ENCODE assay signal across 8 cellular contexts in the genomic region with DNA sequence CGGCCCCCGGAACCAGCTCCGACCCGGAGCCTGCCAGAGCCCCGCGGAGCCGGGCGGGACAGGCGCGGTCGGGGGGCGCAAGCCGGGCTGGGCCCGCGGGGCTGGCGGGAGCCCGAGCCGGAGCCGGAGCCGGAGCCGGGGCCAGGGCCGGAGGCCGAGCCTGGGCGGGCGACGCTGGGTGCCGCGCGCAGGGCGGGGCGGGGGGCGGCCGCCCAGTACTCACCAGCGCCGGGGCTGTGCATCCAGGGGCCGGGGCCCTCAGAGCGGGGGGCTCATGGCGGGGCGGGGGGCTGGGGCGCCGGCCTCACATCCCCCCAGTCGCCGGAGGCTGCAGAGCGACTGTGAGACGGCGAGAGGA. TPM values are rescaled to one million over a fixed set of nuclear protein-coding genes. Genes with fewer than 3 reads are reported as not detected.
DNase-seq lines count a peak whose midpoint lies in the region; ATAC-seq and TF ChIP-seq lines count a peak whose summit lies in the region.

No MANE protein-coding gene starts in this region.

- intact Hi-C loops in right cardiac atrium (cut with DNase I), result no loop called here

- peak overlapping the region; percentile 92 for H3K27ac ChIP-seq in ACC112 (ENCODE audit: low read depth, low read length)
- peak overlapping the region; percentile 87 for H3K27ac ChIP-seq in right cardiac atrium (ENCODE audit: low read length)

- H3K4me3 ChIP-seq in ACC112 (ENCODE audit: low read depth, low read length) (peak overlapping the region; percentile 92), HAP-1 (peak overlapping the region; percentile 52), WI38 (ENCODE audit: low read depth, low read length) (peak overlapping the region; percentile 87), right cardiac atrium (ENCODE audit: low read length) (peak overlapping the region; percentile 94)

- peaks cover 65% of the 10 kb centered on the region for H3K4me1 ChIP-seq in ACC112 (ENCODE audit: control insufficient read depth, insufficient read depth, low read length, unreplicated experiment)
- peaks cover 12% of the 10 kb centered on the region for H3K4me1 ChIP-seq in HAP-1
- H3K4me1 ChIP-seq in right cardiac atrium (ENCODE audit: control insufficient read depth, insufficient read depth, low read length), result peaks cover 45% of the 10 kb centered on the region

- no peaks in the 10 kb centered on the region for H3K27me3 ChIP-seq in ACC112 (ENCODE audit: insufficient read depth, low read length)
- no peaks in the 10 kb centered on the region for H3K27me3 ChIP-seq in HAP-1 (ENCODE audit: low read depth)
- no peaks in the 10 kb centered on the region for H3K27me3 ChIP-seq in right cardiac atrium (ENCODE audit: control insufficient read depth, insufficient read depth)

- no peaks in the 10 kb centered on the region for H3K27me3 Mint-ChIP-seq in stimulated activated naive B cell treated with anti-CD40 and anti-IgM and Interleukin-4, amounts not matched to agents 10 μg/mL and 1 μg/mL and 100 μg/mL, for 72 hours

- in situ Hi-C loops in HAP-1 (cut with MboI; ENCODE audit: low sequenced_read_pairs), result no loop called here

- peaks cover 0 to 5% of the 10 kb centered on the region in 2 donors for H3K9me3 Mint-ChIP-seq in stimulated activated naive B cell treated with anti-CD40 and anti-IgM and Interleukin-4, amounts not matched to agents 10 μg/mL and 1 μg/mL and 100 μg/mL, for 72 hours

- no peak for ATAC-seq in right cardiac atrium
- ATAC-seq in stimulated activated naive B cell treated with anti-CD40 and anti-IgM and Interleukin-4, amounts not matched to agents 10 μg/mL and 1 μg/mL and 100 μg/mL, for 72 hours (replicated peaks), result peak; percentile 25 to 46

- peak overlapping the region; percentile 55 to 92 for H3K4me3 Mint-ChIP-seq in stimulated activated naive B cell treated with anti-CD40 and anti-IgM and Interleukin-4, amounts not matched to agents 10 μg/mL and 1 μg/mL and 100 μg/mL, for 72 hours

- under 1% methylated on average over 46 of the region's 46 CpGs for WGBS in right cardiac atrium

- H3K27ac Mint-ChIP-seq in stimulated activated naive B cell treated with anti-CD40 and anti-IgM and Interleukin-4, amounts not matched to agents 10 μg/mL and 1 μg/mL and 100 μg/mL, for 72 hours, result no peak overlapping the region

- peaks cover 10 to 35% of the 10 kb centered on the region in 2 donors for H3K36me3 Mint-ChIP-seq in stimulated activated naive B cell treated with anti-CD40 and anti-IgM and Interleukin-4, amounts not matched to agents 10 μg/mL and 1 μg/mL and 100 μg/mL, for 72 hours

- H3K36me3 ChIP-seq in ACC112 (ENCODE audit: insufficient read depth, low read length), result 0 out of 2 replicates have a peak, but pooled peaks cover 3% of the 10 kb centered on the region
- H3K36me3 ChIP-seq in HAP-1 (replicated peaks), result no peaks in the 10 kb centered on the region

- no peak overlapping the region for H2AFZ ChIP-seq in ACC112 (ENCODE audit: low read length, unreplicated experiment)

- H3K9me3 ChIP-seq in HAP-1 (no peaks in the 10 kb centered on the region), right cardiac atrium (ENCODE audit: control insufficient read depth, low read length) (no peaks in the 10 kb centered on the region)

- TF ChIP-seq CTCF in WI38 (IDR thresholded peaks at IDR 0.05; ENCODE audit: low read depth, low read length), result no peak

- peaks cover 50 to 64% of the 10 kb centered on the region in 2 donors for H3K4me1 Mint-ChIP-seq in stimulated activated naive B cell treated with anti-CD40 and anti-IgM and Interleukin-4, amounts not matched to agents 10 μg/mL and 1 μg/mL and 100 μg/mL, for 72 hours

- peaks cover 57% of the 10 kb centered on the region for H3K79me2 ChIP-seq in ACC112 (ENCODE audit: control insufficient read depth, insufficient read depth, low read length, unreplicated experiment)

- no peak for DNase-seq in HAP-1 (ENCODE audit: low spot score in 2 of 2)
- no peak for DNase-seq in right cardiac atrium
- no peak for DNase-seq in stimulated activated naive B cell treated with anti-CD40 and anti-IgM and Interleukin-4, amounts not matched to agents 10 μg/mL and 1 μg/mL and 100 μg/mL, for 72 hours
- no peak for DNase-seq in NCI-H1694 treated with DMSO at 0.1 percent for 48 hours (lab: John Stamatoyannopoulos, UW)
- DNase-seq in activated gamma-delta T cell (lab: John Stamatoyannopoulos, UW), result no peak
- no peak for DNase-seq in amniotic stem cell (lab: John Stamatoyannopoulos, UW)

RNA-seq across cellular contexts. Expression of gene HDAC7, which starts 0.2 kb away (rescaled TPM):
- 10 to 100 TPM; 46.5 to 60.1 (median 51.1) TPM for total RNA-seq in right cardiac atrium
- 38.0 TPM for polyA plus RNA-seq in right cardiac atrium

RNA-seq across cellular contexts. Expression of gene SLC48A1, which starts 46.5 kb away (rescaled TPM):
- 10 to 100 TPM; 26.5 to 30.1 (median 27.6) TPM for total RNA-seq in right cardiac atrium
- 22.0 TPM for polyA plus RNA-seq in right cardiac atrium

Comparison
In these comparisons a context has a peak if more than half of its experiments do, and no peak if none do; other contexts are left out.
1. ATAC-seq: peak in stimulated activated naive B cell treated with anti-CD40 and anti-IgM and Interleukin-4, amounts not matched to agents 10 μg/mL and 1 μg/mL and 100 μg/mL, for 72 hours (2 of 2); none in right cardiac atrium (0 of 2).
2. Peak in every context shown above with its lines, with median percentiles within 50 percentile points of each other: H3K4me3 ChIP-seq.